1 cellular context compared by ENCODE assay signal in the genomic region with DNA sequence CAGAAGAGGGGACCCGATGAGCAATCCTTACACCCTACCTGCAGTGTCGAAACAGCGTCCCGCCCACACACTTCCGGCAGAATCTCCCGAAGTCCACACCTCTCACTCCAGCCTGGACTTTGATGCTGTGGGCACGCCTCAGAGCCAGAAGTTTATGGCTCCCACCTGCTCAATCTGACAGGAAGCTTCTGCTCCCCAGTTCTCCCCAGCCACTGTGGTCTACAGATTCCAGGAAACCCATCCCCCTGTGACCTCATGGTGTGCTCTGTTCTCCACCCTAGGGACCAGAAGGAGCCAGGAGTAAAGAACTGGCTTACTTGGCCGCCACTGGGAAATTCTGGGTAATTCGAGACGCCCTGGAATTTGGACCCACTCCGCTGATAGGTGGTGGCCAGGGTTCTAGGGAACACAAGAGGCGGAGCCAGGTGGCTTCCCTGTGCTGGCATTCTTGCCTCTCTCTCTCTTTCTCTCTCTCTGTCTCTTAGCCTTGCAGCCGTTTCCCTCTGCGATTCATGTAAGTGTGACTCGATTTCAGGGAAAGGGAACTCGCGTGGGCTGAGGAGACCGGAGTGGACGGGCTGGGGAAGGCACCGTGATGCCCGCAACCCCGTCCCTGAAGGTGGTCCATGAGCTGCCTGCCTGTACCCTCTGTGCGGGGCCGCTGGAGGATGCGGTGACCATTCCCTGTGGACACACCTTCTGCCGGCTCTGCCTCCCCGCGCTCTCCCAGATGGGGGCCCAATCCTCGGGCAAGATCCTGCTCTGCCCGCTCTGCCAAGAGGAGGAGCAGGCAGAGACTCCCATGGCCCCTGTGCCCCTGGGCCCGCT.
TF ChIP-seq lines count a peak whose summit lies in the region.

TRIM15 (plus strand) TSS at position 457 of the 828 bp plus-strand sequence; CDS start at position 596, 139 bp downstream.

TF ChIP-seq in liver, 16 proteins besides CTCF, POLR2A, EP300 and RAD21 (continued from another document):
- TF ChIP-seq ATF3 (IDR thresholded peaks at IDR 0.05) (peak; percentile 75), HNF4A (conservative IDR thresholded peaks at IDR 0.05) (peak; percentile 94 to 95), GABPA (IDR thresholded peaks at IDR 0.05 in 1 of 2, conservative IDR thresholded peaks at IDR 0.05 in 1 of 2) (peak in 1 of 2 donors; percentile 82), EGR1 (IDR thresholded peaks at IDR 0.05; ENCODE audit: low read depth in 2 of 2) (peak; percentile 98), FOXA2 (IDR thresholded peaks at IDR 0.05) (no peak), NR2F2 (IDR thresholded peaks at IDR 0.05) (no peak), FOXA1 (IDR thresholded peaks at IDR 0.05) (peak; percentile 21)
- TF ChIP-seq, protein P1, sequence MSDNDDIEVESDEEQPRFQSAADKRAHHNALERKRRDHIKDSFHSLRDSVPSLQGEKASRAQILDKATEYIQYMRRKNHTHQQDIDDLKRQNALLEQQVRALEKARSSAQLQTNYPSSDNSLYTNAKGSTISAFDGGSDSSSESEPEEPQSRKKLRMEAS (IDR thresholded peaks at IDR 0.05): peak; percentile 56
